ENCODE assay signal across 8 cellular contexts in the genomic region with DNA sequence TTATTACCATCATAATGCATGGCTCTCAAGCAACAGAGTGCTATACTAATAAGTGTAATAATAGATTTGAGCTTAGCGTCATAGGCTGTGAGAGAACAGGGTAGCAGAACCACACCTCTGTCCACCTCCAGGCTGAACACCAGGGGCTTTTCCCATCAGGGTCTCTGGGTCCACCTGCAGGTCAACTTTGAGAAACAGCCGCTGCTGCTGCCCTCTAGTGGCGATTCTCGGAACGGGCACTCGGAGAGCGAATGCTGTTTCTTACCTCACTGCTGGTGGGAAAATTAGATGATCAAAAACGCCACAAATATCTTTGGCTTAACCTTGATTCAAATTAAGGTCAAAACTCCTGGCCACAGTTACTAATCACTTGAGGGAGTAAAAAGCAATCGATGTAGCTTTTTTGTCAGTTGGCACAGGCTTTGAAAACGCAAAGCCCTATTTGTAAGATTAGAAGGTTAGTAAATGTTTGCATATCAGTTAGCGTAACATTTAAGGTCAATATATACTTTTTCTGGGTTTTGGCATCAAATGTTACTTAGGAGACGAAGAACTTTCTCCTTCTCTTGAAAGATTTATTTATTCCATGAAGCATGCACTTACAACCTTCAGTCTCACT.
DNase-seq lines count a peak whose midpoint lies in the region; ATAC-seq and TF ChIP-seq lines count a peak whose summit lies in the region.

No MANE protein-coding gene starts in this region.

- ATAC-seq in CD4-positive, alpha-beta T cell (ENCODE audit: poor library complexity), result no peak
- peak; percentile 60 for ATAC-seq in GM19043 (IDR thresholded peaks at IDR 0.05; ENCODE audit: low read depth, unreplicated experiment)

- TF ChIP-seq CTCF in CD4-positive, alpha-beta T cell (IDR thresholded peaks at IDR 0.05), result peak; percentile 85
- peak; percentile 96 for TF ChIP-seq CTCF in LNCaP clone FGC (IDR thresholded peaks at IDR 0.05; ENCODE audit: control insufficient read depth, extremely low read depth, insufficient read depth)
- TF ChIP-seq CTCF in VCaP (conservative IDR thresholded peaks at IDR 0.05), result peak; percentile 98

- POLR2A ChIA-PET in CD4-positive, alpha-beta T cell (lab: Charles Lee), result no interaction called here

- no peaks in the 10 kb centered on the region for H3K9me3 Mint-ChIP-seq in CD4-positive, alpha-beta T cell

- intact Hi-C loops in CD4-positive, alpha-beta T cell (cut with DNase I, micrococcal nuclease), result no loop called here

- CTCF ChIA-PET in CD4-positive, alpha-beta T cell (lab: Charles Lee), result no interaction called here

- H3K27me3 Mint-ChIP-seq in CD4-positive, alpha-beta T cell, result peaks cover 60% of the 10 kb centered on the region

- no peak overlapping the region for H3K4me3 ChIP-seq in LNCaP clone FGC (ENCODE audit: low read depth, low read length)

- H3K27ac Mint-ChIP-seq in CD4-positive, alpha-beta T cell, result no peak overlapping the region

- no peaks in the 10 kb centered on the region for H3K9me3 ChIP-seq in CD4-positive, alpha-beta T cell (ENCODE audit: control insufficient read depth, low read length)

- H3K27me3 ChIP-seq in CD4-positive, alpha-beta T cell (ENCODE audit: control insufficient read depth, insufficient read depth, low read length), result no peaks in the 10 kb centered on the region

- no peaks in the 10 kb centered on the region for H3K36me3 Mint-ChIP-seq in CD4-positive, alpha-beta T cell (ENCODE audit: low read depth)

- H3K27ac ChIP-seq in CD4-positive, alpha-beta T cell (ENCODE audit: low read depth, low read length), result no peak overlapping the region
- H3K27ac ChIP-seq in VCaP (no peak overlapping the region), caudate nucleus (ENCODE audit: low read depth, low read length) (no peak overlapping the region)

- H3K4me3 Mint-ChIP-seq in CD4-positive, alpha-beta T cell, result no peak overlapping the region

- DNase-seq in CD4-positive, alpha-beta T cell, result peak; percentile 22 to 67 (median 40)
- DNase-seq in LNCaP clone FGC (ENCODE audit: low read depth) (no peak), caudate nucleus (lab: John Stamatoyannopoulos, UW) (peak in 46 of 61 donors; percentile 2 to 66 (median 32)), lung microvascular endothelial cell (ENCODE audit: low read depth in 2 of 2) (peak; percentile 56 to 57), amniotic stem cell (lab: John Stamatoyannopoulos, UW) (no peak)
- peak; percentile 88 for DNase-seq in stimulated activated CD8-positive, alpha-beta memory T cell treated with anti-CD3 and anti-CD28 coated beads, Interleukin-4, amount 100 ng/mL, for 48 hours

- H3K4me1 Mint-ChIP-seq in CD4-positive, alpha-beta T cell (ENCODE audit: low read depth), result no peaks in the 10 kb centered on the region

Comparison
In these comparisons a context has a peak if more than half of its experiments do, and no peak if none do; other contexts are left out.
1. DNase-seq: peak in CD4-positive, alpha-beta T cell (10 of 10), caudate nucleus (46 of 61), lung microvascular endothelial cell (2 of 2) and stimulated activated CD8-positive, alpha-beta memory T cell treated with anti-CD3 and anti-CD28 coated beads, Interleukin-4, amount 100 ng/mL, for 48 hours (single experiment); none in LNCaP clone FGC (single experiment) and amniotic stem cell (single experiment).
2. Peak in every context shown above with its lines, with median percentiles within 50 percentile points of each other: CTCF ChIP-seq.